16 cellular contexts compared by ENCODE assay signal in the genomic region with DNA sequence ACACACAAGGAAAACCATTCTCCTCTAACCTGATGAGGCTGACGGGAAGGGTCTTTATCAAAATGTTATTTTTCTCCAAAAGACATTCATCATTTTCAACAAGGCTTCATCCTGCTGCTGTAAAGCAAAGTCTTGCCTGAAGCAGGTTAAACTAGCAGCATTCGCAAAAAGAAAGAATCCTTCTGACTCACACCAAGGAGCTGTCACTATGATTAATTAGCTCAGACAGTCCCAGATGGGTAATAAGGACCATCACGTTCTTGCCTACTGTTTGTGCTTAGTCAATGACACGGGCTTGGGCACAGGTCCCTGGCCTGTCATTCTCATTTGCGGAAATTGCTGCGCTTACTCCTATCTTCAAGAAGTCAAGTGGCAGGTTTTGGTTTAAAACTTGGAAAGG.
DNase-seq lines count a peak whose midpoint lies in the region; ATAC-seq and TF ChIP-seq lines count a peak whose summit lies in the region.
"Had no signal": no experiment of that assay in that cellular context is flagged by ENCODE, and none has a peak within 500 bp of the region (broad histone marks: within the 10 kb centered on the region; RNA-seq: fewer than 3 reads in every experiment).

No MANE protein-coding gene starts in this region.

- no peaks in the 10 kb centered on the region for H4K20me1 ChIP-seq in smooth muscle cell (ENCODE audit: low read depth)

- H3K9me3 Mint-ChIP-seq in Caco-2 (ENCODE audit: unreplicated experiment), result no peaks in the 10 kb centered on the region
- H3K9me3 Mint-ChIP-seq: H9 had no signal

- H2AFZ ChIP-seq in smooth muscle cell (ENCODE audit: low read depth), result peak overlapping the region; percentile 21

- POLR2A ChIA-PET in Caco-2 (lab: Charles Lee), result no interaction called here

- H3K27me3 Mint-ChIP-seq in Caco-2 (ENCODE audit: insufficient read depth, unreplicated experiment), result no peaks in the 10 kb centered on the region
- H3K27me3 Mint-ChIP-seq: IgD-negative memory B cell had no signal

- H3K9me3 ChIP-seq in smooth muscle cell (replicated peaks; ENCODE audit: low read depth), result no peaks in the 10 kb centered on the region
- no peaks in the 10 kb centered on the region for H3K9me3 ChIP-seq in Caco-2

- H3K4me3 Mint-ChIP-seq in Caco-2 (ENCODE audit: unreplicated experiment), result no peak overlapping the region
- H3K4me3 Mint-ChIP-seq: H9, IgD-negative memory B cell had no signal

- H3K4me3 ChIP-seq in epithelial cell of esophagus (ENCODE audit: low read length), result no peak overlapping the region
- no peak overlapping the region for H3K4me3 ChIP-seq in smooth muscle cell
- no peak overlapping the region for H3K4me3 ChIP-seq in Caco-2 (ENCODE audit: low read depth, low read length)

- H3K4me2 ChIP-seq in smooth muscle cell, result no peak overlapping the region

- no peaks in the 10 kb centered on the region for H3F3A ChIP-seq in smooth muscle cell (ENCODE audit: low read depth)

- H3K79me2 ChIP-seq in smooth muscle cell (ENCODE audit: low read depth), result no peaks in the 10 kb centered on the region

- WGBS in smooth muscle cell (ENCODE audit: low lambda C conversion rate), result 66% methylated on average over 6 of the region's 6 CpGs

- intact Hi-C loops in Caco-2 (cut with micrococcal nuclease; ENCODE audit: unreplicated experiment), result no loop called here

- TF ChIP-seq CTCF in epithelial cell of esophagus (IDR thresholded peaks at IDR 0.05; ENCODE audit: insufficient read depth, low read depth, low read length, missing control alignments) (no peak), smooth muscle cell (IDR thresholded peaks at IDR 0.05; ENCODE audit: borderline replicate concordance, insufficient read depth, poor library complexity, severe bottlenecking) (no peak), Caco-2 (IDR thresholded peaks at IDR 0.05; ENCODE audit: insufficient read depth in 1 of 2, low read depth in 1 of 2, low read length in 1 of 2, severe bottlenecking in 1 of 2, unreplicated experiment in 1 of 2) (no peak)

- CTCF ChIA-PET in Caco-2 (lab: Charles Lee), result no interaction called here

- H3K36me3 ChIP-seq in smooth muscle cell (ENCODE audit: low read depth) (no peaks in the 10 kb centered on the region), Caco-2 (ENCODE audit: control insufficient read depth, insufficient read depth, low read length) (no peaks in the 10 kb centered on the region)

- DNase-seq in NCI-H82 (lab: John Stamatoyannopoulos, UW) (peak; percentile 32), NCI-H82 treated with DMSO at 0.1 percent for 48 hours (lab: John Stamatoyannopoulos, UW; ENCODE audit: unreplicated experiment) (no peak), RPMI7951 (ENCODE audit: low read depth) (peak; percentile 62), epithelial cell of esophagus (ENCODE audit: low read depth) (peak; percentile 75), smooth muscle cell (lab: John Stamatoyannopoulos, UW; ENCODE audit: unreplicated experiment) (no peak), Caco-2 (no peak), NCI-H2081 (lab: John Stamatoyannopoulos, UW) (no peak)
- DNase-seq: COR-L47, H9, NCI-H1048, NCI-H146, NCI-H774 had no signal

- H3K27ac Mint-ChIP-seq in Caco-2 (ENCODE audit: unreplicated experiment), result no peak overlapping the region
- H3K27ac Mint-ChIP-seq: H9, IgD-negative memory B cell had no signal

- no peaks in the 10 kb centered on the region for H3K27me3 ChIP-seq in smooth muscle cell (ENCODE audit: low read depth)
- no peaks in the 10 kb centered on the region for H3K27me3 ChIP-seq in Caco-2 (replicated peaks; ENCODE audit: control insufficient read depth, insufficient read depth, low read length)

- BruUV-seq in Caco-2 (replicated peaks; lab: Mats Ljungman, UMichigan), result no TSS peak

- H3K27ac ChIP-seq in smooth muscle cell (ENCODE audit: low read depth), result no peak overlapping the region
- H3K27ac ChIP-seq: 22Rv1, C4-2B had no signal

- no peak overlapping the region for H3K9ac ChIP-seq in smooth muscle cell (ENCODE audit: low read depth)

- no peak for ATAC-seq in HG02970 (IDR thresholded peaks at IDR 0.05; ENCODE audit: low FRiP score, unreplicated experiment)

- H3K4me1 Mint-ChIP-seq in Caco-2 (ENCODE audit: low read depth, unreplicated experiment), result no peaks in the 10 kb centered on the region
- H3K4me1 Mint-ChIP-seq: IgD-negative memory B cell had no signal

- H3K36me3 Mint-ChIP-seq in Caco-2 (ENCODE audit: insufficient read depth, unreplicated experiment), result no peaks in the 10 kb centered on the region
- H3K36me3 Mint-ChIP-seq: IgD-negative memory B cell had no signal

- no peaks in the 10 kb centered on the region for H3K4me1 ChIP-seq in smooth muscle cell (ENCODE audit: low read depth)
- no peaks in the 10 kb centered on the region for H3K4me1 ChIP-seq in Caco-2

Comparison
In these comparisons a context has a peak if more than half of its experiments do, and no peak if none do; other contexts are left out.
1. DNase-seq: peak in NCI-H82 (single experiment), RPMI7951 (single experiment) and epithelial cell of esophagus (single experiment); none in NCI-H82 treated with DMSO at 0.1 percent for 48 hours (single experiment), smooth muscle cell (single experiment), Caco-2 (0 of 2) and NCI-H2081 (0 of 2).